ENCODE assay signal across 1 cellular context in genomic region chr19:41541990-41542584, GRCh38.
TF ChIP-seq lines count a peak whose summit lies in the region.

No MANE protein-coding gene starts in this region.

TF ChIP-seq in WTC11, 78 proteins besides CTCF, POLR2A, EP300 and RAD21 (continued from another document):
- no peak for TF ChIP-seq ERG (CRISPR knock-in tag; IDR thresholded peaks at IDR 0.05)
- TF ChIP-seq PRDM15 (CRISPR knock-in tag; IDR thresholded peaks at IDR 0.05), result no peak
